15 cellular contexts compared by ENCODE assay signal in genomic region chr4:26024079-26024478, GRCh38.
DNase-seq lines count a peak whose midpoint lies in the region; ATAC-seq and TF ChIP-seq lines count a peak whose summit lies in the region.
"Had no signal": no experiment of that assay in that cellular context is flagged by ENCODE, and none has a peak within 500 bp of the region (broad histone marks: within the 10 kb centered on the region; RNA-seq: fewer than 3 reads in every experiment).

No MANE protein-coding gene starts in this region.

- H3K18ac ChIP-seq in mesenchymal stem cell (ENCODE audit: low read depth in 1 of 2, low read length in 2 of 2): no peak overlapping the region

- H2BK120ac ChIP-seq in mesenchymal stem cell (ENCODE audit: low read depth, low read length): no peak overlapping the region

- no peak overlapping the region for H2AFZ ChIP-seq in mesenchymal stem cell (ENCODE audit: low read depth, low read length)

- no peak overlapping the region for H3K27ac ChIP-seq in mesenchymal stem cell (ENCODE audit: low read length, poor library complexity, severe bottlenecking)
- H3K27ac ChIP-seq: BLaER1 treated with 17β-estradiol and CSF1 and Interleukin-3, amounts not matched to agents 10 nM and 100 nM had no signal

- H3K4me1 ChIP-seq in adipocyte (ENCODE audit: control insufficient read depth, insufficient read depth, low read length) (peaks cover 43% of the 10 kb centered on the region), mesenchymal stem cell (ENCODE audit: control insufficient read depth, insufficient read depth, low read depth, low read length) (peaks cover 13% of the 10 kb centered on the region)

- H3K4ac ChIP-seq in mesenchymal stem cell (ENCODE audit: low read depth in 1 of 2, low read length in 2 of 2): no peak overlapping the region

- H3K79me1 ChIP-seq in mesenchymal stem cell (replicated peaks; ENCODE audit: low read length, poor library complexity, severe bottlenecking): no peaks in the 10 kb centered on the region

- 96% methylated on average over 3 of the region's 5 CpGs for WGBS in mesenchymal stem cell

- H3K9me3 ChIP-seq in adipocyte (ENCODE audit: control insufficient read depth, low read length) (no peaks in the 10 kb centered on the region), mesenchymal stem cell (ENCODE audit: control insufficient read depth, low read length) (no peaks in the 10 kb centered on the region)

- no peaks in the 10 kb centered on the region for H3K27me3 ChIP-seq in adipocyte (replicated peaks; ENCODE audit: control insufficient read depth, insufficient read depth, low read length)
- H3K27me3 ChIP-seq in mesenchymal stem cell (ENCODE audit: control insufficient read depth in 1 of 2, insufficient read depth in 1 of 2, low read length in 2 of 2): no peaks in the 10 kb centered on the region
- H3K27me3 ChIP-seq: BLaER1 treated with 17β-estradiol and CSF1 and Interleukin-3, amounts not matched to agents 10 nM and 100 nM had no signal

- no peak overlapping the region for H3K23ac ChIP-seq in mesenchymal stem cell (ENCODE audit: low read length in 2 of 2)

- H3K14ac ChIP-seq in mesenchymal stem cell (ENCODE audit: low read length in 2 of 2): no peak overlapping the region

- no peak overlapping the region for H2BK12ac ChIP-seq in mesenchymal stem cell (ENCODE audit: low read length in 2 of 2)

- H3K4me3 ChIP-seq in adipocyte (ENCODE audit: low read length) (no peak overlapping the region), fibroblast of mammary gland (ENCODE audit: control insufficient read depth, low read depth, low read length) (no peak overlapping the region), mesenchymal stem cell (ENCODE audit: insufficient read depth in 1 of 2, low read depth in 1 of 2, low read length in 2 of 2) (peak overlapping the region in 1 of 2 experiments; percentile 68)
- H3K4me3 ChIP-seq: BLaER1 treated with 17β-estradiol and CSF1 and Interleukin-3, amounts not matched to agents 10 nM and 100 nM; GM12878 had no signal

- H3K36me3 ChIP-seq in adipocyte (ENCODE audit: control insufficient read depth, insufficient read depth, low read length, severe bottlenecking): no peaks in the 10 kb centered on the region
- peaks cover 0 to 9% of the 10 kb centered on the region in 2 experiments for H3K36me3 ChIP-seq in mesenchymal stem cell (ENCODE audit: control insufficient read depth in 1 of 2, insufficient read depth in 2 of 2, low read depth in 1 of 2, low read length in 2 of 2)
- H3K36me3 ChIP-seq: BLaER1 treated with 17β-estradiol and CSF1 and Interleukin-3, amounts not matched to agents 10 nM and 100 nM had no signal

- H2AK5ac ChIP-seq in mesenchymal stem cell (ENCODE audit: low read length, severe bottlenecking): no peak overlapping the region

- H4K8ac ChIP-seq in mesenchymal stem cell (ENCODE audit: low read length): no peak overlapping the region

- no peak for ATAC-seq in HG03378 (IDR thresholded peaks at IDR 0.05; ENCODE audit: unreplicated experiment)
- no peak for ATAC-seq in activated CD4-positive, CD25-positive, alpha-beta regulatory T cell treated with anti-CD3 and anti-CD28 coated beads, Interleukin-2, amount 50 U/mL, for 24 hours
- ATAC-seq: CD8-positive, alpha-beta T cell; GM12878 had no signal

- TF ChIP-seq CTCF in fibroblast of mammary gland (conservative IDR thresholded peaks at IDR 0.05; ENCODE audit: control insufficient read depth, insufficient read depth, low read depth, low read length): no peak

- DNase-seq in HuH-7.5 (ENCODE audit: low spot score): peak; percentile 59
- no peak for DNase-seq in adipocyte (ENCODE audit: low read depth)
- DNase-seq in fibroblast of mammary gland (ENCODE audit: low read depth): peak; percentile 38
- DNase-seq in mesenchymal stem cell: no peak
- no peak for DNase-seq in NCI-H2227 (lab: John Stamatoyannopoulos, UW; ENCODE audit: unreplicated experiment)
- no peak for DNase-seq in DMS153 (lab: John Stamatoyannopoulos, UW)
- DNase-seq: Calu3; CD8-positive, alpha-beta T cell; DND-41; EL; HCEC 1CT had no signal

- no peak overlapping the region for H3K4me2 ChIP-seq in mesenchymal stem cell (ENCODE audit: low read length, poor library complexity, severe bottlenecking)
- H3K4me2 ChIP-seq: BLaER1 treated with 17β-estradiol and CSF1 and Interleukin-3, amounts not matched to agents 10 nM and 100 nM had no signal

- H4K91ac ChIP-seq in mesenchymal stem cell (ENCODE audit: low read length): no peak overlapping the region

- no peak overlapping the region for H2BK15ac ChIP-seq in mesenchymal stem cell (ENCODE audit: low read depth, poor library complexity, severe bottlenecking)

- H3K9ac ChIP-seq in adipocyte (ENCODE audit: low read length): peak overlapping the region; percentile 64
- peak overlapping the region; percentile 80 for H3K9ac ChIP-seq in mesenchymal stem cell (ENCODE audit: low read length)
- H3K9ac ChIP-seq: BLaER1 treated with 17β-estradiol and CSF1 and Interleukin-3, amounts not matched to agents 10 nM and 100 nM had no signal

- H2BK5ac ChIP-seq in mesenchymal stem cell (ENCODE audit: low read depth, low read length, poor library complexity, severe bottlenecking): no peak overlapping the region

Comparison
In these comparisons a context has a peak if more than half of its experiments do, and no peak if none do; other contexts are left out.
1. DNase-seq: peak in HuH-7.5 (single experiment) and fibroblast of mammary gland (single experiment); none in adipocyte (single experiment), mesenchymal stem cell (single experiment), NCI-H2227 (single experiment) and DMS153 (single experiment).